Comparison of ENCODE assay signal across 1 cellular context in the genomic region with DNA sequence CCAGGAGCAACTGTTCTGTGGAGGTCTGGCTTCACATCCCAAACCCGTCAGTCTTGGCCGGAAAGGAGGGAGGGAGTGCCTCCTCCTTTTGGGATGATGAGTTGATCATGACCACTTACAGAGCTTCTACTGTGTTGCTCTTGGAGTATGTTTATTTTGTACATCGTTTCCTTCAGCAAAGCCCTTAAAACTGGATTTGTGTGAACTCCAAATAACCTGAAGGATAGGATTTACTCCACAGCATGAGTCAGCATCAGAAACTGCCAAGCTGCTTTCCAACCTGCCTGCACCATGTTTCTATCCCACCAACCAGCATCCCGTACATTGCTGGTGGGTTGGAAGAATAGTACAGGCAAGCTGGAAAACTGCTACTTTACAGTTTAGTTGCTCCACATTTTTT.
A peak's percentile ranks its signal among the peaks of the same experiment; 100 is the strongest.
TF ChIP-seq lines count a peak whose summit lies in the region.

No MANE protein-coding gene starts in this region.

TF ChIP-seq in IMR-90, 13 proteins besides CTCF, POLR2A, EP300 and RAD21:
- TF ChIP-seq NFE2L2 (IDR thresholded peaks at IDR 0.05; ENCODE audit: low read depth, low read length) (peak; percentile 69; the same call in 1 of the 2 replicates), RFX5 (IDR thresholded peaks at IDR 0.05; ENCODE audit: low read depth, low read length) (no peak), MXI1 (IDR thresholded peaks at IDR 0.05; ENCODE audit: borderline replicate concordance, low read depth, low read length) (no peak)
